ENCODE assay signal across 30 cellular contexts in genomic region chr16:19929062-19929511, GRCh38. TPM values are rescaled to one million over a fixed set of nuclear protein-coding genes. Genes with fewer than 3 reads are reported as not detected.
"Had no signal": no experiment of that assay in that cellular context is flagged by ENCODE, and none has a peak within 500 bp of the region (broad histone marks: within the 10 kb centered on the region; RNA-seq: fewer than 3 reads in every experiment).

No MANE protein-coding gene starts in this region.

- H3K27me3 ChIP-seq: adrenal gland, Peyer's patch had no signal

- ATAC-seq: activated CD4-positive, alpha-beta T cell treated with anti-CD3 and anti-CD28 coated beads for 36 hours; activated T-cell treated with anti-CD3 and anti-CD28 coated beads, Interleukin-2, amount 50 U/mL, for 72 hours; T-helper 17 cell had no signal

- H3K9me3 ChIP-seq: adrenal gland, Peyer's patch, SJCRH30 had no signal

- H3K4me1 Mint-ChIP-seq: activated CD4-positive, alpha-beta memory T cell treated with anti-CD3 and anti-CD28 coated beads, Interleukin-2, amount 10 ng/mL, durations not matched to agents 7 days and 5 days; activated CD4-positive, alpha-beta T cell treated with anti-CD3 and anti-CD28 coated beads for 36 hours; activated naive CD8-positive, alpha-beta T cell treated with anti-CD3 and anti-CD28 coated beads, Interleukin-2, amount 10 ng/mL, durations not matched to agents 7 days and 5 days; T-helper 17 cell had no signal

- DNase-seq: activated CD4-positive, alpha-beta memory T cell treated with anti-CD3 and anti-CD28 coated beads, Interleukin-2, amount 10 ng/mL, durations not matched to agents 7 days and 5 days; activated CD4-positive, alpha-beta T cell treated with anti-CD3 and anti-CD28 coated beads for 36 hours; activated CD4-positive, alpha-beta T cell treated with anti-CD3 and anti-CD28 coated beads, Interleukin-2, amount 50 U/mL, for 1 hour; activated CD4-positive, CD25-positive, alpha-beta regulatory T cell; activated naive CD4-positive, alpha-beta T cell treated with anti-CD3 and anti-CD28 coated beads, Interleukin-2, amount 50 U/mL, for 16 hours; activated naive CD8-positive, alpha-beta T cell treated with anti-CD3 and anti-CD28 coated beads, Interleukin-2, amount 10 ng/mL, durations not matched to agents 7 days and 5 days; activated T-cell treated with anti-CD3 and anti-CD28 coated beads, Interleukin-2, amount 50 U/mL, for 72 hours; aorta; caudate nucleus; KG1; NCI-H1048; NCI-H1417; NCI-H1930; NCI-H2107; NCI-H2171 treated with DMSO at 0.1 percent for 48 hours; NCI-H226; NCI-H526; NCI-H774; NK-92 treated with Interleukin-12 subunit alpha and Interleukin-12 subunit beta, amount 100 ng/mL, for 24 hours; OCI-M1; Peyer's patch; Right ventricle myocardium superior; SJCRH30; T-helper 17 cell; T-helper 9 cell had no signal

- H3K27ac ChIP-seq: adrenal gland, breast epithelium, Peyer's patch, RWPE1, SJCRH30 had no signal

- H3K4me3 ChIP-seq: adrenal gland, breast epithelium, Peyer's patch, SJCRH30 had no signal

- H3K9me3 Mint-ChIP-seq: activated CD4-positive, alpha-beta memory T cell treated with anti-CD3 and anti-CD28 coated beads, Interleukin-2, amount 10 ng/mL, durations not matched to agents 7 days and 5 days; activated naive CD8-positive, alpha-beta T cell treated with anti-CD3 and anti-CD28 coated beads, Interleukin-2, amount 10 ng/mL, durations not matched to agents 7 days and 5 days; activated T-helper 2 cell treated with anti-CD3 and anti-CD28 coated beads, Interferon-gamma antibody, Interleukin-2, Interleukin-4, amounts not matched to agents 10 μg/mL and 5 μg/mL and 100 μg/mL, durations not matched to agents 14 hours and 24 hours and 36 hours had no signal

- H3K27me3 Mint-ChIP-seq: activated CD4-positive, alpha-beta memory T cell treated with anti-CD3 and anti-CD28 coated beads, Interleukin-2, amount 10 ng/mL, durations not matched to agents 7 days and 5 days had no signal

- H3K36me3 Mint-ChIP-seq: activated naive CD8-positive, alpha-beta T cell treated with anti-CD3 and anti-CD28 coated beads, Interleukin-2, amount 10 ng/mL, durations not matched to agents 7 days and 5 days had no signal

- H3K27ac Mint-ChIP-seq: activated CD4-positive, alpha-beta memory T cell treated with anti-CD3 and anti-CD28 coated beads, Interleukin-2, amount 10 ng/mL, durations not matched to agents 7 days and 5 days; activated CD4-positive, alpha-beta T cell treated with anti-CD3 and anti-CD28 coated beads for 36 hours; activated naive CD8-positive, alpha-beta T cell treated with anti-CD3 and anti-CD28 coated beads, Interleukin-2, amount 10 ng/mL, durations not matched to agents 7 days and 5 days; activated T-cell treated with anti-CD3 and anti-CD28 coated beads, Interleukin-2, amount 50 U/mL, for 72 hours; activated T-helper 2 cell treated with anti-CD3 and anti-CD28 coated beads, Interferon-gamma antibody, Interleukin-2, Interleukin-4, amounts not matched to agents 10 μg/mL and 5 μg/mL and 100 μg/mL, durations not matched to agents 14 hours and 24 hours and 36 hours; T-helper 17 cell had no signal

- H3K4me1 ChIP-seq: adrenal gland, breast epithelium, Peyer's patch, SJCRH30 had no signal

- H3K4me3 Mint-ChIP-seq: activated CD4-positive, alpha-beta memory T cell treated with anti-CD3 and anti-CD28 coated beads, Interleukin-2, amount 10 ng/mL, durations not matched to agents 7 days and 5 days; activated CD4-positive, alpha-beta T cell treated with anti-CD3 and anti-CD28 coated beads for 36 hours; activated naive CD8-positive, alpha-beta T cell treated with anti-CD3 and anti-CD28 coated beads, Interleukin-2, amount 10 ng/mL, durations not matched to agents 7 days and 5 days; activated T-cell treated with anti-CD3 and anti-CD28 coated beads, Interleukin-2, amount 50 U/mL, for 72 hours; T-helper 17 cell had no signal

- H3K36me3 ChIP-seq: adrenal gland, breast epithelium, Peyer's patch, SJCRH30 had no signal

RNA-seq across cellular contexts. Expression of gene GPRC5B, which starts 44.4 kb away (rescaled TPM):
- total RNA-seq: activated CD8-positive, alpha-beta memory T cell treated with anti-CD3 and anti-CD28 coated beads for 36 hours; activated T-helper 2 cell treated with anti-CD3 and anti-CD28 coated beads, Interferon-gamma antibody, Interleukin-2, Interleukin-4, amounts not matched to agents 10 μg/mL and 5 μg/mL and 100 μg/mL, durations not matched to agents 14 hours and 24 hours and 36 hours had no signal
